In the genomic region with DNA sequence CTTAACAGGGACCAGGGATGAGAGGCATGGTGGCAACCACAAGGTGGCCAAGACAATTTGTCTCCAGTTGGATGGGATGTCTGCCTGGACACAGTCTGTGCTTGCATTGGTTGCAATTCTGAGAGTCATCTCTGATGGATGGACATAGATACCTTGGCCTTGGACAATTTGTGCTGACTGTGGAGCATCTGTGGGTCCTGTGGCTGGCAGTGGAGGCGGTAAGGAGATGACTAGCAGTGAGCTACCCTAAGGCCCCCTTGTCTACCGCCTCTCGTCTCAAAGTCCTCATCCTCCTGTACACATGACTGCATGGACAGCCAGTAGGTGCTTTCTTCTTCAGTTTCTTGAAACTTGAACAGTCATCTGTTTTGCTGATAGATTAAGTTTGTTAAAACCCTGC, we compare ENCODE assay signal across 10 cellular contexts. TPM values are rescaled to one million over a fixed set of nuclear protein-coding genes. Genes with fewer than 3 reads are reported as not detected.
A peak's percentile ranks its signal among the peaks of the same experiment; 100 is the strongest.
DNase-seq lines count a peak whose midpoint lies in the region; ATAC-seq and TF ChIP-seq lines count a peak whose summit lies in the region.
"Not testable (repeated sequence)": the region's sequence is repeated elsewhere in the genome, so short reads cannot be mapped to it uniquely, and the experiment has no call there.
"Had no signal": no experiment of that assay in that cellular context is flagged by ENCODE, and none has a peak within 500 bp of the region (broad histone marks: within the 10 kb centered on the region; RNA-seq: fewer than 3 reads in every experiment).

No MANE protein-coding gene starts in this region.

- not testable (repeated sequence) for ATAC-seq in T-helper 17 cell; activated T-helper 17 cell treated with anti-CD3 and anti-CD28 coated beads, Interleukin-2, amount 50 U/mL, for 72 hours (replicated peaks); memory B cell (ENCODE audit: low read depth)

- not testable (repeated sequence) for H3K9me3 ChIP-seq in CD8-positive, alpha-beta memory T cell (ENCODE audit: low read length); T-helper 17 cell (ENCODE audit: control insufficient read depth, low read length, poor library complexity, severe bottlenecking); endodermal cell (ENCODE audit: control insufficient read depth, low read length)

- POLR2A ChIA-PET in CD8-positive, alpha-beta memory T cell (lab: Charles Lee) = not testable (repeated sequence)

- not testable (repeated sequence) for H3K27me3 ChIP-seq in CD8-positive, alpha-beta memory T cell (ENCODE audit: insufficient read depth, low read length, poor library complexity, severe bottlenecking); endodermal cell (ENCODE audit: control insufficient read depth, insufficient read depth, low read length, poor library complexity, severe bottlenecking)

- not testable (repeated sequence) for H3K4me1 ChIP-seq in CD8-positive, alpha-beta memory T cell (ENCODE audit: insufficient read depth, low read length); endodermal cell (ENCODE audit: control insufficient read depth, insufficient read depth, low read length)

- not testable (repeated sequence) for H3K9ac ChIP-seq in endodermal cell (ENCODE audit: extremely low read depth, low read length, poor library complexity, severe bottlenecking)

- H3K4me1 Mint-ChIP-seq in CD8-positive, alpha-beta memory T cell = peaks cover 27 to 34% (median 32%) of the 10 kb centered on the region in 3 donors
- H3K4me1 Mint-ChIP-seq in T-helper 17 cell = peaks cover 29% of the 10 kb centered on the region
- peaks cover 24% of the 10 kb centered on the region for H3K4me1 Mint-ChIP-seq in activated T-helper 17 cell treated with anti-CD3 and anti-CD28 coated beads, Interleukin-2, amount 50 U/mL, for 72 hours
- not testable (repeated sequence) for H3K4me1 Mint-ChIP-seq in endodermal cell, neural crest cell
- peaks cover 18% of the 10 kb centered on the region for H3K4me1 Mint-ChIP-seq in memory B cell
- peaks cover 32% of the 10 kb centered on the region for H3K4me1 Mint-ChIP-seq in stimulated activated naive CD8-positive, alpha-beta T cell treated with anti-CD3 and anti-CD28 coated beads, Interleukin-15, Interleukin-2, amounts not matched to agents 100 ng/mL and 50 ng/mL, for 24 hours (ENCODE audit: low read depth)

- CTCF ChIA-PET in CD8-positive, alpha-beta memory T cell (lab: Charles Lee) = not testable (repeated sequence)

- not testable (repeated sequence) for H3K4me3 ChIP-seq in CD8-positive, alpha-beta memory T cell (ENCODE audit: low read length); endodermal cell (ENCODE audit: low read length)

- H3K36me3 ChIP-seq in CD8-positive, alpha-beta memory T cell (ENCODE audit: insufficient read depth, low read length) = not testable (repeated sequence)
- peaks cover 13% of the 10 kb centered on the region for H3K36me3 ChIP-seq in endodermal cell (ENCODE audit: control insufficient read depth, insufficient read depth, low read length)

- DNase-seq in CD8-positive, alpha-beta memory T cell; T-helper 17 cell; endodermal cell; memory B cell (ENCODE audit: low spot score in 2 of 2); neural crest cell (ENCODE audit: low read depth, low spot score): not testable (repeated sequence)

- not testable (repeated sequence) for H3K27me3 Mint-ChIP-seq in CD8-positive, alpha-beta memory T cell; T-helper 17 cell; activated T-helper 17 cell treated with anti-CD3 and anti-CD28 coated beads, Interleukin-2, amount 50 U/mL, for 72 hours; endodermal cell (ENCODE audit: insufficient read depth); memory B cell; neural crest cell (ENCODE audit: low read depth); stimulated activated naive CD8-positive, alpha-beta T cell treated with anti-CD3 and anti-CD28 coated beads, Interleukin-15, Interleukin-2, amounts not matched to agents 100 ng/mL and 50 ng/mL, for 24 hours

- not testable (repeated sequence) for H3K9me3 Mint-ChIP-seq in CD8-positive, alpha-beta memory T cell; activated T-helper 17 cell treated with anti-CD3 and anti-CD28 coated beads, Interleukin-2, amount 50 U/mL, for 72 hours; endodermal cell; memory B cell; neural crest cell; stimulated activated naive CD8-positive, alpha-beta T cell treated with anti-CD3 and anti-CD28 coated beads, Interleukin-15, Interleukin-2, amounts not matched to agents 100 ng/mL and 50 ng/mL, for 24 hours

- peak; percentile 42 for TF ChIP-seq CTCF in endodermal cell (conservative IDR thresholded peaks at IDR 0.05)
- TF ChIP-seq CTCF in neural crest cell (conservative IDR thresholded peaks at IDR 0.05) = not testable (repeated sequence)

- H3K36me3 Mint-ChIP-seq in CD8-positive, alpha-beta memory T cell = peaks cover 0 to 45% (median 9%) of the 10 kb centered on the region in 3 donors
- H3K36me3 Mint-ChIP-seq in T-helper 17 cell (ENCODE audit: low read depth); neural crest cell (ENCODE audit: low read depth): not testable (repeated sequence)
- peaks cover 58% of the 10 kb centered on the region for H3K36me3 Mint-ChIP-seq in activated T-helper 17 cell treated with anti-CD3 and anti-CD28 coated beads, Interleukin-2, amount 50 U/mL, for 72 hours (ENCODE audit: low read depth)
- H3K36me3 Mint-ChIP-seq in endodermal cell (ENCODE audit: low read depth) = peaks cover 37% of the 10 kb centered on the region
- H3K36me3 Mint-ChIP-seq in memory B cell = peaks cover 25% of the 10 kb centered on the region
- peaks cover 27% of the 10 kb centered on the region for H3K36me3 Mint-ChIP-seq in stimulated activated naive CD8-positive, alpha-beta T cell treated with anti-CD3 and anti-CD28 coated beads, Interleukin-15, Interleukin-2, amounts not matched to agents 100 ng/mL and 50 ng/mL, for 24 hours (ENCODE audit: low read depth)

- H3K4me3 Mint-ChIP-seq in CD8-positive, alpha-beta memory T cell = peak overlapping the region in 1 of 7 donors; percentile 76
- not testable (repeated sequence) for H3K4me3 Mint-ChIP-seq in T-helper 17 cell; activated T-helper 17 cell treated with anti-CD3 and anti-CD28 coated beads, Interleukin-2, amount 50 U/mL, for 72 hours; endodermal cell; memory B cell; stimulated activated naive CD8-positive, alpha-beta T cell treated with anti-CD3 and anti-CD28 coated beads, Interleukin-15, Interleukin-2, amounts not matched to agents 100 ng/mL and 50 ng/mL, for 24 hours
- peak overlapping the region; percentile 22 for H3K4me3 Mint-ChIP-seq in neural crest cell

- H3K27ac ChIP-seq in CD8-positive, alpha-beta memory T cell (ENCODE audit: low read depth, low read length); endodermal cell (ENCODE audit: low read depth, low read length): not testable (repeated sequence)

- H3K27ac Mint-ChIP-seq in CD8-positive, alpha-beta memory T cell = peak overlapping the region in 7 of 8 donors; percentile 14 to 89 (median 53)
- H3K27ac Mint-ChIP-seq in T-helper 17 cell (peak overlapping the region; percentile 90), memory B cell (peak overlapping the region; percentile 18)
- H3K27ac Mint-ChIP-seq in activated T-helper 17 cell treated with anti-CD3 and anti-CD28 coated beads, Interleukin-2, amount 50 U/mL, for 72 hours = peak overlapping the region; percentile 23
- H3K27ac Mint-ChIP-seq in endodermal cell; neural crest cell (ENCODE audit: unreplicated experiment): not testable (repeated sequence)
- peak overlapping the region; percentile 7 for H3K27ac Mint-ChIP-seq in stimulated activated naive CD8-positive, alpha-beta T cell treated with anti-CD3 and anti-CD28 coated beads, Interleukin-15, Interleukin-2, amounts not matched to agents 100 ng/mL and 50 ng/mL, for 24 hours

- no CpG with 5 or more reads among the region's 3 CpGs for WGBS in endodermal cell (ENCODE audit: insufficient coverage in 1 of 2, insufficient read length in 1 of 2), 2 experiments

RNA-seq across cellular contexts. Expression of a gene that starts 4.6 kb away (rescaled TPM):
- total RNA-seq in CD8-positive, alpha-beta memory T cell = 10 to 100 TPM; 21.1 to 21.8 TPM
- polyA plus RNA-seq in CD8-positive, alpha-beta memory T cell = 11.5 TPM
- 10 to 100 TPM; 35.0 to 35.6 TPM for total RNA-seq in T-helper 17 cell
- 10 to 100 TPM; 33.3 to 34.4 TPM for total RNA-seq in activated T-helper 17 cell treated with anti-CD3 and anti-CD28 coated beads, Interleukin-2, amount 50 U/mL, for 72 hours
- 10 to 100 TPM; 28.3 to 28.6 TPM for total RNA-seq in endodermal cell
- 25.7 TPM for polyA plus RNA-seq in endodermal cell (2013, experiment 1 of 2)
- 23.8 TPM for polyA plus RNA-seq in endodermal cell (2013, experiment 2 of 2)
- 24.0 and 25.8 TPM in 2 replicates for total RNA-seq in neural crest cell

RNA-seq across cellular contexts. Expression of a gene that starts 54.8 kb away (rescaled TPM):
- under 1 TPM; 0.42 to 0.79 TPM for total RNA-seq in CD8-positive, alpha-beta memory T cell
- not detected for polyA plus RNA-seq in CD8-positive, alpha-beta memory T cell
- total RNA-seq in T-helper 17 cell = 1 to 10 TPM in 1 of 2 donors, under 1 TPM in 1; 0.44 to 1.3 TPM
- total RNA-seq in activated T-helper 17 cell treated with anti-CD3 and anti-CD28 coated beads, Interleukin-2, amount 50 U/mL, for 72 hours = 1 to 10 TPM in 1 of 2 donors, under 1 TPM in 1; 0.50 to 1.3 TPM
- total RNA-seq in endodermal cell = under 1 TPM in 1 of 2 donors, not detected in 1; 0.20 TPM
- 9.4 TPM for polyA plus RNA-seq in endodermal cell (2013, experiment 1 of 2)
- polyA plus RNA-seq in endodermal cell (2013, experiment 2 of 2) = 8.3 TPM
- total RNA-seq in neural crest cell = 0.73 and 1.0 TPM in 2 replicates
- polyA plus RNA-seq: AG04450, CD14-positive monocyte, GM23248 had no signal
